ENCODE assay signal across 15 cellular contexts in the genomic region with DNA sequence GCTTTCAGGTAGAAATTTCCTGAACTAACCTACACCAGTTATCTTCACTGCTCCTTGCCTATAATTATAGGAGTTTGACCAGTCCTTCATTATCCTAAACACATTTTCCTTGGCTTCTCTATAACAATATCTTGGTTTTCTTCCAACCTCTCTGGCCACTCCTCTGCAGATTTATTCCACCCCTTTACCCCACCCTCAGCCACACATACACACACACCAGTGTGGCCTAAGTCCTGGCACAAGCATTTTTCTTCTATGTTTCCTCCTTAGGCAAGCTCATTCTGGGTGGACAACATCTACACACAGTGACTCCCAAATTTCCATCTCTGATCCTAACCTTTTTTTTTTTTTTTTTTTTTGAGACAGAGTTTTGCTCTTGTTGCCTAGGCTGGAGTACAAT. TPM values are rescaled to one million over a fixed set of nuclear protein-coding genes. Genes with fewer than 3 reads are reported as not detected.
A peak's percentile ranks its signal among the peaks of the same experiment; 100 is the strongest.
DNase-seq lines count a peak whose midpoint lies in the region; ATAC-seq and TF ChIP-seq lines count a peak whose summit lies in the region.
"Had no signal": no experiment of that assay in that cellular context is flagged by ENCODE, and none has a peak within 500 bp of the region (broad histone marks: within the 10 kb centered on the region; RNA-seq: fewer than 3 reads in every experiment).

No MANE protein-coding gene starts in this region.

- no peak for ATAC-seq in activated naive CD4-positive, alpha-beta T cell treated with anti-CD3 and anti-CD28 coated beads, Interleukin-2, amount 50 U/mL, for 72 hours
- peak; percentile 38 for ATAC-seq in body of pancreas
- ATAC-seq in left colon = peak; percentile 97
- ATAC-seq in HG02759 (IDR thresholded peaks at IDR 0.05; ENCODE audit: unreplicated experiment) = no peak

- H3K36me3 Mint-ChIP-seq in activated naive CD4-positive, alpha-beta T cell treated with anti-CD3 and anti-CD28 coated beads, Interleukin-2, amount 50 U/mL, for 72 hours = peaks cover 0 to 51% of the 10 kb centered on the region in 2 donors

- peaks cover 35% of the 10 kb centered on the region for H3K4me1 ChIP-seq in body of pancreas
- H3K4me1 ChIP-seq in subcutaneous abdominal adipose tissue (ENCODE audit: control insufficient read depth in 5 of 5, insufficient read depth in 5 of 5, low read length in 5 of 5) = peaks cover 2 to 42% (median 12%) of the 10 kb centered on the region in 5 donors

- H3K27ac Mint-ChIP-seq in activated naive CD4-positive, alpha-beta T cell treated with anti-CD3 and anti-CD28 coated beads, Interleukin-2, amount 50 U/mL, for 72 hours = peak overlapping the region; percentile 53 to 94

- H3K27me3 ChIP-seq in body of pancreas (no peaks in the 10 kb centered on the region), subcutaneous abdominal adipose tissue (ENCODE audit: control insufficient read depth in 5 of 5, insufficient read depth in 4 of 5, low read length in 5 of 5) (no peaks in the 10 kb centered on the region)

- H3K9me3 ChIP-seq in body of pancreas = no peaks in the 10 kb centered on the region
- no peaks in the 10 kb centered on the region for H3K9me3 ChIP-seq in subcutaneous abdominal adipose tissue (ENCODE audit: control insufficient read depth in 5 of 5, low read length in 5 of 5)
- H3K9me3 ChIP-seq: SK-N-SH had no signal

- intact Hi-C loops in body of pancreas (cut with DNase I) = no loop called here
- intact Hi-C loops in left colon (cut with DNase I, micrococcal nuclease) = no loop called here

- H3K9me3 Mint-ChIP-seq in activated naive CD4-positive, alpha-beta T cell treated with anti-CD3 and anti-CD28 coated beads, Interleukin-2, amount 50 U/mL, for 72 hours = no peaks in the 10 kb centered on the region

- no peak overlapping the region for H3K9ac ChIP-seq in subcutaneous abdominal adipose tissue (ENCODE audit: low read length in 5 of 5)
- H3K9ac ChIP-seq: SK-N-SH had no signal

- H3K4me3 ChIP-seq in body of pancreas = no peak overlapping the region
- no peak overlapping the region for H3K4me3 ChIP-seq in subcutaneous abdominal adipose tissue (ENCODE audit: low read depth in 1 of 5, low read length in 5 of 5)
- H3K4me3 ChIP-seq: PC-9 had no signal

- H3K27ac ChIP-seq in body of pancreas (peak overlapping the region in 1 of 4 donors; percentile 23), subcutaneous abdominal adipose tissue (ENCODE audit: low read depth, low read length) (peak overlapping the region; percentile 8)
- H3K27ac ChIP-seq: PC-9 had no signal

- TF ChIP-seq POLR2A in body of pancreas (IDR thresholded peaks at IDR 0.05) = no peak

- no peak for TF ChIP-seq CTCF in body of pancreas (IDR thresholded peaks at IDR 0.05)

- H3K36me3 ChIP-seq in body of pancreas (replicated peaks in 1 of 2; ENCODE audit: insufficient read depth in 1 of 2, low read depth in 2 of 2) = no peaks in the 10 kb centered on the region
- H3K36me3 ChIP-seq in subcutaneous abdominal adipose tissue (ENCODE audit: control insufficient read depth in 5 of 5, insufficient read depth in 5 of 5, low read length in 5 of 5) = no peaks in the 10 kb centered on the region

- no peak for DNase-seq in activated naive CD4-positive, alpha-beta T cell treated with anti-CD3 and anti-CD28 coated beads, Interleukin-2, amount 50 U/mL, for 72 hours (ENCODE audit: low spot score in 2 of 2)
- no peak for DNase-seq in activated naive CD4-positive, alpha-beta T cell (lab: John Stamatoyannopoulos, UW)
- peak in 1 of 4 donors; percentile 15 for DNase-seq in body of pancreas
- DNase-seq in left colon = peak; percentile 32 to 62
- no peak for DNase-seq in inferior parietal cortex (ENCODE audit: extremely low spot score)
- no peak for DNase-seq in NCI-H748 (lab: John Stamatoyannopoulos, UW; ENCODE audit: unreplicated experiment)
- DNase-seq: activated CD4-positive, alpha-beta T cell treated with anti-CD3 and anti-CD28 coated beads for 48 hours; cortex of kidney; EL; NCI-H2029; NCI-H510A; PC-9; SK-N-SH had no signal

RNA-seq across cellular contexts. Expression of gene CDK17, which starts 25.1 kb away (rescaled TPM):
- total RNA-seq in activated naive CD4-positive, alpha-beta T cell treated with anti-CD3 and anti-CD28 coated beads, Interleukin-2, amount 50 U/mL, for 72 hours = 10 to 100 TPM; 43.5 to 51.0 TPM
- total RNA-seq in body of pancreas = 10 to 100 TPM; 17.5 to 29.8 TPM
- 10 to 100 TPM; 20.6 to 21.0 TPM for total RNA-seq in left colon

Comparison
In these comparisons a context has a peak if more than half of its experiments do, and no peak if none do; other contexts are left out.
1. ATAC-seq: peak in body of pancreas (single experiment) and left colon (single experiment); none in activated naive CD4-positive, alpha-beta T cell treated with anti-CD3 and anti-CD28 coated beads, Interleukin-2, amount 50 U/mL, for 72 hours (0 of 2) and HG02759 (single experiment).
2. DNase-seq: peak in left colon (2 of 2); none in activated naive CD4-positive, alpha-beta T cell treated with anti-CD3 and anti-CD28 coated beads, Interleukin-2, amount 50 U/mL, for 72 hours (0 of 2), activated naive CD4-positive, alpha-beta T cell (0 of 4), inferior parietal cortex (single experiment) and NCI-H748 (single experiment).